Comparison of ENCODE assay signal across 1 cellular context in the genomic region with DNA sequence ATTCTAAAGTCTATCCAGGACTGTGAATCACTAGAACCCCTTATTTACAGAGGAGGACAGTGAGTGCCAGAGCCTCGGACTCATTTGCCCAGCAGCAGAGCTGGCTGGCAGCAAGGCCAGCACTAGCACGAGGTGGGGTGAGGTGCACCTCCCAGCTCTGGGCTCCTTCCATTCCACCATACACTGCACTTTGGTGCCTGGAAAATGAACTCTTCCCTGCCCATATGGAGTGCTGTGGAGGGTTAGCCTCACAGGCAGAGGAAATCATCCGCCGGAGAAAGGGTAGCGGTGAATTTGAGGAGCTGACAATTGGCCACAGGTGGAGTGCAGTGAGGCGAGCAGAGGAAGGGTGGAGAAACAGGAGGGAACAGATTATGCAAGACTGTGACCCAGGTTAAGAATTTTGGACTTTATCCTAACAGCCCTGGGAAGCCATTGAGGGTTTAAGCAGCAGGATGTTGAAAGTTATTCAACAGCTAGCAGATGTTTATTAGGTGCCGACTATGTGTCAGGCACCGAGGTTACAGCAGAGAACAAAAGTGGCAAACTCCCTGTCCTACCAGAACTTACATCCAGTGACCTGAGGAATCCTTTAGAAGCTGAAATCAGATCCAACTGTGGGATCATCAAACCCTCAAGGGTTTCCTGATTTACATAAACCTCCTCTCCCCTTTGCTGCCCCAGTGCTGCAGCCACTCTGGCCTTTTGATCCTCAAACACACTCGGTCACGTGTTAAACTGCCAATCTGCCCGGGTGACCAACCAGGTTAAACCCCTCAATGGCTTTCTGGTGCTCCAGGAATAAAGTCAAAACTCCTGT.
TF ChIP-seq lines count a peak whose summit lies in the region.

No MANE protein-coding gene starts in this region.

TF ChIP-seq in HepG2, 621 proteins besides CTCF, POLR2A, EP300 and RAD21 (continued from another document and continues in another):
- TF ChIP-seq RFX3 (CRISPR knock-in tag; IDR thresholded peaks at IDR 0.05) (no peak), NCOA2 (CRISPR knock-in tag; IDR thresholded peaks at IDR 0.05) (peak; percentile 81), HIVEP1 (CRISPR knock-in tag; IDR thresholded peaks at IDR 0.05) (no peak), RBAK (CRISPR knock-in tag; IDR thresholded peaks at IDR 0.05) (peak; percentile 87), ZSCAN12 (CRISPR knock-in tag; IDR thresholded peaks at IDR 0.05) (no peak), ZNF569 (CRISPR knock-in tag; IDR thresholded peaks at IDR 0.05; ENCODE audit: borderline replicate concordance) (0 out of 2 replicates have a peak, but pooled peaks have one; percentile 47), KAT7 (CRISPR knock-in tag; IDR thresholded peaks at IDR 0.05; ENCODE audit: borderline replicate concordance) (peak; percentile 18; the same call in 1 of the 2 replicates), ZNF136 (CRISPR knock-in tag; IDR thresholded peaks at IDR 0.05; ENCODE audit: low read depth) (peak; percentile 80; the same call in 1 of the 2 replicates), FOXC1 (CRISPR knock-in tag; IDR thresholded peaks at IDR 0.05; ENCODE audit: borderline replicate concordance) (peak; percentile 74; the same call in 1 of the 2 replicates), SRY (CRISPR knock-in tag; IDR thresholded peaks at IDR 0.05) (no peak), MED13 (CRISPR knock-in tag; IDR thresholded peaks at IDR 0.05) (peak; percentile 63; the same call in 1 of the 2 replicates), PHF20 (CRISPR knock-in tag; IDR thresholded peaks at IDR 0.05) (peak; percentile 57; the same call in 1 of the 2 replicates), ZNF674 (CRISPR knock-in tag; IDR thresholded peaks at IDR 0.05; ENCODE audit: low read depth) (no peak), FOXM1 (CRISPR knock-in tag; IDR thresholded peaks at IDR 0.05) (no peak), ZSCAN29 (CRISPR knock-in tag; conservative IDR thresholded peaks at IDR 0.05) (peak; percentile 60; the same call in 1 of the 2 replicates), SOX13 (IDR thresholded peaks at IDR 0.05) (no peak), SOX13 (CRISPR knock-in tag; conservative IDR thresholded peaks at IDR 0.05 in 1 of 2, IDR thresholded peaks at IDR 0.05 in 1 of 2) (peak in 1 of 2 experiments; percentile 87; a peak in 2 of 4 replicates), SSRP1 (CRISPR knock-in tag; IDR thresholded peaks at IDR 0.05) (no peak; the same call in 1 of the 2 replicates), NCOA5 (CRISPR knock-in tag; IDR thresholded peaks at IDR 0.05) (no peak), IKZF4 (CRISPR knock-in tag; IDR thresholded peaks at IDR 0.05; ENCODE audit: borderline replicate concordance, low read depth, not compliant biosample characterization) (no peak), RBM22 (optimal IDR thresholded peaks at IDR 0.05; ENCODE audit: low read length) (no peak), ZNF883 (CRISPR knock-in tag; IDR thresholded peaks at IDR 0.05; ENCODE audit: not compliant biosample characterization) (peak; percentile 54), ATF7 (IDR thresholded peaks at IDR 0.05) (no peak), ATF7 (CRISPR knock-in tag; IDR thresholded peaks at IDR 0.05) (peak; percentile 88), CBX1 (IDR thresholded peaks at IDR 0.05; ENCODE audit: low read depth) (peak; percentile 65), MYNN (CRISPR knock-in tag; IDR thresholded peaks at IDR 0.05; ENCODE audit: low read depth) (0 out of 2 replicates have a peak, but pooled peaks have one; percentile 51), U2AF1 (optimal IDR thresholded peaks at IDR 0.05; ENCODE audit: low read depth, low read length) (no peak), ZNF577 (CRISPR knock-in tag; IDR thresholded peaks at IDR 0.05; ENCODE audit: borderline replicate concordance, low read depth) (no peak), HMG20A (CRISPR knock-in tag; IDR thresholded peaks at IDR 0.05; ENCODE audit: borderline replicate concordance) (peak; percentile 65; the same call in 1 of the 2 replicates), ZNF20 (CRISPR knock-in tag; IDR thresholded peaks at IDR 0.05) (no peak), ZNF550 (CRISPR knock-in tag; IDR thresholded peaks at IDR 0.05; ENCODE audit: borderline replicate concordance) (no peak), ZNF558 (CRISPR knock-in tag; IDR thresholded peaks at IDR 0.05; ENCODE audit: borderline replicate concordance) (peak; percentile 87; the same call in 1 of the 2 replicates), ISX (CRISPR knock-in tag; conservative IDR thresholded peaks at IDR 0.05) (no peak), MAZ (IDR thresholded peaks at IDR 0.05; ENCODE audit: borderline replicate concordance, low read depth, low read length) (no peak), MAZ (CRISPR knock-in tag; IDR thresholded peaks at IDR 0.05; ENCODE audit: low read depth) (no peak; the same call in 1 of the 2 replicates), ATAD3A (CRISPR knock-in tag; IDR thresholded peaks at IDR 0.05) (no peak; the same call in 1 of the 2 replicates), MTA1 (CRISPR knock-in tag; IDR thresholded peaks at IDR 0.05; ENCODE audit: borderline replicate concordance) (peak; percentile 77; the same call in 1 of the 2 replicates), PPARG (CRISPR knock-in tag; conservative IDR thresholded peaks at IDR 0.05) (peak; percentile 79), KLF12 (CRISPR knock-in tag; IDR thresholded peaks at IDR 0.05; ENCODE audit: borderline replicate concordance) (no peak; the same call in 1 of the 2 replicates), REL (CRISPR knock-in tag; conservative IDR thresholded peaks at IDR 0.05) (0 out of 2 replicates have a peak, but pooled peaks have one; percentile 42), NFE2L2 (IDR thresholded peaks at IDR 0.05; ENCODE audit: low read length) (no peak), GATAD1 (CRISPR knock-in tag; IDR thresholded peaks at IDR 0.05) (no peak), ZNF598 (CRISPR knock-in tag; IDR thresholded peaks at IDR 0.05; ENCODE audit: borderline replicate concordance) (0 out of 2 replicates have a peak, but pooled peaks have one; percentile 29), SMAD1 (CRISPR knock-in tag; IDR thresholded peaks at IDR 0.05; ENCODE audit: borderline replicate concordance, low read depth) (no peak), ZNF557 (CRISPR knock-in tag; IDR thresholded peaks at IDR 0.05) (peak; percentile 27; the same call in 1 of the 2 replicates), MAFF (IDR thresholded peaks at IDR 0.05; ENCODE audit: low read depth, low read length) (no peak), ZFP41 (CRISPR knock-in tag; IDR thresholded peaks at IDR 0.05; ENCODE audit: borderline replicate concordance) (peak; percentile 55), ZNF143 (CRISPR knock-in tag; IDR thresholded peaks at IDR 0.05) (0 out of 2 replicates have a peak, but pooled peaks have one; percentile 15), ZNF501 (CRISPR knock-in tag; IDR thresholded peaks at IDR 0.05) (no peak; the same call in 1 of the 2 replicates), WIZ (CRISPR knock-in tag; IDR thresholded peaks at IDR 0.05) (peak; percentile 39; the same call in 1 of the 2 replicates)
- TF ChIP-seq, protein P1, sequence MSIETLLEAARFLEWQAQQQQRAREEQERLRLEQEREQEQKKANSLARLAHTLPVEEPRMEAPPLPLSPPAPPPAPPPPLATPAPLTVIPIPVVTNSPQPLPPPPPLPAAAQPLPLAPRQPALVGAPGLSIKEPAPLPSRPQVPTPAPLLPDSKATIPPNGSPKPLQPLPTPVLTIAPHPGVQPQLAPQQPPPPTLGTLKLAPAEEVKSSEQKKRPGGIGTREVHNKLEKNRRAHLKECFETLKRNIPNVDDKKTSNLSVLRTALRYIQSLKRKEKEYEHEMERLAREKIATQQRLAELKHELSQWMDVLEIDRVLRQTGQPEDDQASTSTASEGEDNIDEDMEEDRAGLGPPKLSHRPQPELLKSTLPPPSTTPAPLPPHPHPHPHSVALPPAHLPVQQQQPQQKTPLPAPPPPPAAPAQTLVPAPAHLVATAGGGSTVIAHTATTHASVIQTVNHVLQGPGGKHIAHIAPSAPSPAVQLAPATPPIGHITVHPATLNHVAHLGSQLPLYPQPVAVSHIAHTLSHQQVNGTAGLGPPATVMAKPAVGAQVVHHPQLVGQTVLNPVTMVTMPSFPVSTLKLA (IDR thresholded peaks at IDR 0.05): 0 out of 2 replicates have a peak, but pooled peaks have one; percentile 3
- TF ChIP-seq, protein P2, sequence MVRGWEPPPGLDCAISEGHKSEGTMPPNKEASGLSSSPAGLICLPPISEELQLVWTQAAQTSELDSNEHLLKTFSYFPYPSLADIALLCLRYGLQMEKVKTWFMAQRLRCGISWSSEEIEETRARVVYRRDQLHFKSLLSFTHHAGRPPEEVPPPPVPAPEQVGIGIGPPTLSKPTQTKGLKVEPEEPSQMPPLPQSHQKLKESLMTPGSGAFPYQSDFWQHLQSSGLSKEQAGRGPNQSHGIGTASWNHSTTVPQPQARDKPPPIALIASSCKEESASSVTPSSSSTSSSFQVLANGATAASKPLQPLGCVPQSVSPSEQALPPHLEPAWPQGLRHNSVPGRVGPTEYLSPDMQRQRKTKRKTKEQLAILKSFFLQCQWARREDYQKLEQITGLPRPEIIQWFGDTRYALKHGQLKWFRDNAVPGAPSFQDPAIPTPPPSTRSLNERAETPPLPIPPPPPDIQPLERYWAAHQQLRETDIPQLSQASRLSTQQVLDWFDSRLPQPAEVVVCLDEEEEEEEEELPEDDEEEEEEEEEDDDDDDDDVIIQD (CRISPR knock-in tag; IDR thresholded peaks at IDR 0.05; ENCODE audit: low read depth): peak; percentile 72; the same call in 1 of the 2 replicates
- TF ChIP-seq, protein P3, sequence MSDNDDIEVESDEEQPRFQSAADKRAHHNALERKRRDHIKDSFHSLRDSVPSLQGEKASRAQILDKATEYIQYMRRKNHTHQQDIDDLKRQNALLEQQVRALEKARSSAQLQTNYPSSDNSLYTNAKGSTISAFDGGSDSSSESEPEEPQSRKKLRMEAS (IDR thresholded peaks at IDR 0.05): peak; percentile 74
- TF ChIP-seq, protein P4, sequence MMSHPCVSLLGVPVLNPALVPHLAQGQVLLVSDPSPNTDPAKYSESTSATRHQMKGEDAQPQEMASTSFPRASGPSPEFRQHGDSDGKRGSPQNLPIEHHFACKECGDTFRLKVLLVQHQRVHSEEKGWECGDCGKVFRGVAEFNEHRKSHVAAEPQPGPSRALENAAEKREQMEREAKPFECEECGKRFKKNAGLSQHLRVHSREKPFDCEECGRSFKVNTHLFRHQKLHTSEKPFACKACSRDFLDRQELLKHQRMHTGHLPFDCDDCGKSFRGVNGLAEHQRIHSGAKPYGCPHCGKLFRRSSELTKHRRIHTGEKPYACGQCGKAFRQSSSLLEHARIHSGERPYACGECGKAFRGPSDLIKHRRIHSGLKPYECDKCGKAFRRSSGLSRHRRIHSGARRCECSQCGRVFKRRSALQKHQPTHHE (CRISPR knock-in tag; IDR thresholded peaks at IDR 0.05; ENCODE audit: borderline replicate concordance): no peak
- TF ChIP-seq, protein P5, sequence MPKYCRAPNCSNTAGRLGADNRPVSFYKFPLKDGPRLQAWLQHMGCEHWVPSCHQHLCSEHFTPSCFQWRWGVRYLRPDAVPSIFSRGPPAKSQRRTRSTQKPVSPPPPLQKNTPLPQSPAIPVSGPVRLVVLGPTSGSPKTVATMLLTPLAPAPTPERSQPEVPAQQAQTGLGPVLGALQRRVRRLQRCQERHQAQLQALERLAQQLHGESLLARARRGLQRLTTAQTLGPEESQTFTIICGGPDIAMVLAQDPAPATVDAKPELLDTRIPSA (CRISPR knock-in tag; IDR thresholded peaks at IDR 0.05; ENCODE audit: borderline replicate concordance): no peak
- TF ChIP-seq, protein P6, sequence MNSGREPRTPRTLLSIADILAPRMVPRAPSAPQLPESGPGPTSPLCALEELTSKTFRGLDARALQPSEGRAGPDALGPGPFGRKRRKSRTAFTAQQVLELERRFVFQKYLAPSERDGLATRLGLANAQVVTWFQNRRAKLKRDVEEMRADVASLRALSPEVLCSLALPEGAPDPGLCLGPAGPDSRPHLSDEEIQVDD (CRISPR knock-in tag; IDR thresholded peaks at IDR 0.05; ENCODE audit: borderline replicate concordance): no peak; the same call in 1 of the 2 replicates
- TF ChIP-seq, protein P7, sequence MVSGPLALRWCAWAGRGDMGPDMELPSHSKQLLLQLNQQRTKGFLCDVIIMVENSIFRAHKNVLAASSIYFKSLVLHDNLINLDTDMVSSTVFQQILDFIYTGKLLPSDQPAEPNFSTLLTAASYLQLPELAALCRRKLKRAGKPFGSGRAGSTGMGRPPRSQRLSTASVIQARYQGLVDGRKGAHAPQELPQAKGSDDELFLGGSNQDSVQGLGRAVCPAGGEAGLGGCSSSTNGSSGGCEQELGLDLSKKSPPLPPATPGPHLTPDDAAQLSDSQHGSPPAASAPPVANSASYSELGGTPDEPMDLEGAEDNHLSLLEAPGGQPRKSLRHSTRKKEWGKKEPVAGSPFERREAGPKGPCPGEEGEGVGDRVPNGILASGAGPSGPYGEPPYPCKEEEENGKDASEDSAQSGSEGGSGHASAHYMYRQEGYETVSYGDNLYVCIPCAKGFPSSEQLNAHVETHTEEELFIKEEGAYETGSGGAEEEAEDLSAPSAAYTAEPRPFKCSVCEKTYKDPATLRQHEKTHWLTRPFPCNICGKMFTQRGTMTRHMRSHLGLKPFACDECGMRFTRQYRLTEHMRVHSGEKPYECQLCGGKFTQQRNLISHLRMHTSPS (CRISPR knock-in tag; IDR thresholded peaks at IDR 0.05; ENCODE audit: low read depth): peak; percentile 92
- TF ChIP-seq, protein P8, sequence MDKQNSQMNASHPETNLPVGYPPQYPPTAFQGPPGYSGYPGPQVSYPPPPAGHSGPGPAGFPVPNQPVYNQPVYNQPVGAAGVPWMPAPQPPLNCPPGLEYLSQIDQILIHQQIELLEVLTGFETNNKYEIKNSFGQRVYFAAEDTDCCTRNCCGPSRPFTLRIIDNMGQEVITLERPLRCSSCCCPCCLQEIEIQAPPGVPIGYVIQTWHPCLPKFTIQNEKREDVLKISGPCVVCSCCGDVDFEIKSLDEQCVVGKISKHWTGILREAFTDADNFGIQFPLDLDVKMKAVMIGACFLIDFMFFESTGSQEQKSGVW (CRISPR knock-in tag; IDR thresholded peaks at IDR 0.05; ENCODE audit: borderline replicate concordance): no peak
- TF ChIP-seq, protein P9, sequence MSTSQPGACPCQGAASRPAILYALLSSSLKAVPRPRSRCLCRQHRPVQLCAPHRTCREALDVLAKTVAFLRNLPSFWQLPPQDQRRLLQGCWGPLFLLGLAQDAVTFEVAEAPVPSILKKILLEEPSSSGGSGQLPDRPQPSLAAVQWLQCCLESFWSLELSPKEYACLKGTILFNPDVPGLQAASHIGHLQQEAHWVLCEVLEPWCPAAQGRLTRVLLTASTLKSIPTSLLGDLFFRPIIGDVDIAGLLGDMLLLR (CRISPR knock-in tag; IDR thresholded peaks at IDR 0.05): no peak
- TF ChIP-seq, protein P10, sequence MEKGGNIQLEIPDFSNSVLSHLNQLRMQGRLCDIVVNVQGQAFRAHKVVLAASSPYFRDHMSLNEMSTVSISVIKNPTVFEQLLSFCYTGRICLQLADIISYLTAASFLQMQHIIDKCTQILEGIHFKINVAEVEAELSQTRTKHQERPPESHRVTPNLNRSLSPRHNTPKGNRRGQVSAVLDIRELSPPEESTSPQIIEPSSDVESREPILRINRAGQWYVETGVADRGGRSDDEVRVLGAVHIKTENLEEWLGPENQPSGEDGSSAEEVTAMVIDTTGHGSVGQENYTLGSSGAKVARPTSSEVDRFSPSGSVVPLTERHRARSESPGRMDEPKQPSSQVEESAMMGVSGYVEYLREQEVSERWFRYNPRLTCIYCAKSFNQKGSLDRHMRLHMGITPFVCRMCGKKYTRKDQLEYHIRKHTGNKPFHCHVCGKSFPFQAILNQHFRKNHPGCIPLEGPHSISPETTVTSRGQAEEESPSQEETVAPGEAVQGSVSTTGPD (CRISPR knock-in tag; IDR thresholded peaks at IDR 0.05): no peak
- TF ChIP-seq, protein P11, sequence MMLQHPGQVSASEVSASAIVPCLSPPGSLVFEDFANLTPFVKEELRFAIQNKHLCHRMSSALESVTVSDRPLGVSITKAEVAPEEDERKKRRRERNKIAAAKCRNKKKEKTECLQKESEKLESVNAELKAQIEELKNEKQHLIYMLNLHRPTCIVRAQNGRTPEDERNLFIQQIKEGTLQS (CRISPR knock-in tag; IDR thresholded peaks at IDR 0.05): peak; percentile 67
